Comparison of ENCODE assay signal across 18 cellular contexts in genomic region chr6:130417951-130418350, GRCh38. TPM values are rescaled to one million over a fixed set of nuclear protein-coding genes. Genes with fewer than 3 reads are reported as not detected.
DNase-seq lines count a peak whose midpoint lies in the region; ATAC-seq and TF ChIP-seq lines count a peak whose summit lies in the region.
"Had no signal": no experiment of that assay in that cellular context is flagged by ENCODE, and none has a peak within 500 bp of the region (broad histone marks: within the 10 kb centered on the region; RNA-seq: fewer than 3 reads in every experiment).

No MANE protein-coding gene starts in this region.

- no peaks in the 10 kb centered on the region for H3K9me3 ChIP-seq in mammary epithelial cell (replicated peaks; ENCODE audit: insufficient read depth, low read length)
- H3K9me3 ChIP-seq: heart right ventricle, left ventricle myocardium inferior, spleen had no signal

- no peaks in the 10 kb centered on the region for H3K36me3 ChIP-seq in mammary epithelial cell (ENCODE audit: insufficient read depth, low read length)
- H3K36me3 ChIP-seq: heart right ventricle, left ventricle myocardium inferior, spleen had no signal

- dilution Hi-C loops in mammary epithelial cell (cut with HindIII; ENCODE audit: low sequenced_read_pairs): no loop called here

- H3K9ac ChIP-seq in mammary epithelial cell (ENCODE audit: insufficient read depth, low read length): no peak overlapping the region

- no TSS peak for BruUV-seq in mammary epithelial cell (replicated peaks; lab: Mats Ljungman, UMichigan)

- no peak overlapping the region for H3K4me3 ChIP-seq in AG10803 (ENCODE audit: low read length)
- H3K4me3 ChIP-seq in mammary epithelial cell (replicated peaks in 1 of 3; ENCODE audit: insufficient read depth in 1 of 3, low read depth in 2 of 3, low read length in 3 of 3): no peak overlapping the region
- H3K4me3 ChIP-seq: heart right ventricle, left ventricle myocardium inferior, spleen had no signal

- no peaks in the 10 kb centered on the region for H3K79me2 ChIP-seq in mammary epithelial cell (ENCODE audit: insufficient read depth, low read length)

- ATAC-seq in foreskin keratinocyte: peak; percentile 35
- ATAC-seq in HG03280 (IDR thresholded peaks at IDR 0.05; ENCODE audit: unreplicated experiment): no peak
- ATAC-seq: esophagus mucosa, heart right ventricle had no signal

- TF ChIP-seq CTCF in AG10803 (conservative IDR thresholded peaks at IDR 0.05; ENCODE audit: low read length) (no peak), mammary epithelial cell (conservative IDR thresholded peaks at IDR 0.05 in 1 of 2, IDR thresholded peaks at IDR 0.05 in 1 of 2; ENCODE audit: extremely low read depth in 1 of 2, insufficient read depth in 1 of 2, low read depth in 1 of 2, low read length in 2 of 2) (no peak), foreskin keratinocyte (conservative IDR thresholded peaks at IDR 0.05) (no peak), osteocyte (IDR thresholded peaks at IDR 0.05) (no peak)

- peaks cover 15% of the 10 kb centered on the region for H3K9me3 Mint-ChIP-seq in osteocyte (ENCODE audit: unreplicated experiment)
- H3K9me3 Mint-ChIP-seq: T-helper 2 cell treated with Interferon-gamma antibody and Interleukin-4, amounts not matched to agents 5 μg/mL and 100 μg/mL, for 36 hours had no signal

- H3K27me3 Mint-ChIP-seq in osteocyte (ENCODE audit: unreplicated experiment): no peaks in the 10 kb centered on the region

- H3K27ac Mint-ChIP-seq in osteocyte (ENCODE audit: unreplicated experiment): no peak overlapping the region
- H3K27ac Mint-ChIP-seq: T-helper 2 cell treated with Interferon-gamma antibody and Interleukin-4, amounts not matched to agents 5 μg/mL and 100 μg/mL, for 36 hours had no signal

- in situ Hi-C loops in KBM-7 (cut with MboI; ENCODE audit: low pct_unique_long_range_greater_than_20kb, low sequenced_read_pairs): no loop called here
- in situ Hi-C loops in mammary epithelial cell (cut with MboI; ENCODE audit: low sequenced_read_pairs in 2 of 2): no loop called here

- CTCF ChIA-PET in mammary epithelial cell (lab: Charles Lee; ENCODE audit: low non-redundant PET): no interaction called here

- H3K4me1 Mint-ChIP-seq in osteocyte (ENCODE audit: unreplicated experiment): peaks cover 19% of the 10 kb centered on the region

- H3K27ac ChIP-seq in mammary epithelial cell (ENCODE audit: insufficient read depth, low read depth, low read length) (no peak overlapping the region), foreskin keratinocyte (no peak overlapping the region)
- H3K27ac ChIP-seq: heart right ventricle, left ventricle myocardium inferior, spleen had no signal

- H3K4me3 Mint-ChIP-seq in osteocyte (ENCODE audit: unreplicated experiment): no peak overlapping the region
- H3K4me3 Mint-ChIP-seq: T-helper 2 cell treated with Interferon-gamma antibody and Interleukin-4, amounts not matched to agents 5 μg/mL and 100 μg/mL, for 36 hours had no signal

- H3K4me2 ChIP-seq in mammary epithelial cell (ENCODE audit: insufficient read depth, low read depth, low read length): no peak overlapping the region

- H3K36me3 Mint-ChIP-seq in osteocyte (ENCODE audit: unreplicated experiment): peaks cover 4% of the 10 kb centered on the region

- no peaks in the 10 kb centered on the region for H4K20me1 ChIP-seq in mammary epithelial cell (ENCODE audit: insufficient read depth, low read length)

- H3K27me3 ChIP-seq in mammary epithelial cell (ENCODE audit: insufficient read depth, low read length) (no peaks in the 10 kb centered on the region), foreskin keratinocyte (no peaks in the 10 kb centered on the region)
- H3K27me3 ChIP-seq: heart right ventricle, spleen had no signal

- H3K4me1 ChIP-seq in mammary epithelial cell (ENCODE audit: insufficient read depth, low read length) (peaks cover 12% of the 10 kb centered on the region), foreskin keratinocyte (peaks cover 20% of the 10 kb centered on the region)
- H3K4me1 ChIP-seq: heart right ventricle, left ventricle myocardium inferior, spleen had no signal

- H2AFZ ChIP-seq in mammary epithelial cell (ENCODE audit: low read depth, low read length): no peak overlapping the region

- DNase-seq in AG10803 (ENCODE audit: low read depth): peak; percentile 41
- peak; percentile 17 for DNase-seq in KBM-7
- DNase-seq in mammary epithelial cell: peak; percentile 77
- DNase-seq in foreskin keratinocyte: peak in 1 of 2 donors; percentile 38
- no peak for DNase-seq in osteocyte (ENCODE audit: extremely low spot score, unreplicated experiment)
- DNase-seq in activated CD4-positive, alpha-beta T cell treated with anti-CD3 and anti-CD28 coated beads for 48 hours: no peak
- no peak for DNase-seq in NCI-H2029 treated with DMSO at 0.1 percent for 48 hours (lab: John Stamatoyannopoulos, UW)
- DNase-seq: activated CD4-positive, alpha-beta T cell treated with anti-CD3 and anti-CD28 coated beads, Interleukin-2, amount 50 U/mL, for 4 hours; activated gamma-delta T cell; heart right ventricle; left ventricle myocardium inferior; NCI-H187; NCI-H446; NK-92 treated with Interleukin-12 subunit alpha and Interleukin-12 subunit beta, amount 100 ng/mL, for 24 hours; spleen had no signal

- intact Hi-C loops in mammary epithelial cell (cut with micrococcal nuclease): no loop called here

RNA-seq across cellular contexts. Expression of gene TMEM200A, which starts 52.1 kb away (rescaled TPM):
- total RNA-seq in mammary epithelial cell (10 to 100 TPM in 1 of 2 donors, 1 to 10 TPM in 1; 3.5 to 15.2 TPM), foreskin keratinocyte (51.2 and 134 TPM in 2 replicates), osteocyte (11.2 and 11.5 TPM in 2 replicates)
- polyA plus RNA-seq in mammary epithelial cell (11.6 TPM), foreskin keratinocyte (20.5 and 48.3 TPM in 2 replicates)
- polyA minus RNA-seq in mammary epithelial cell: 12.8 TPM
- total RNA-seq: left ventricle myocardium inferior had no signal

Comparison
In these comparisons a context has a peak if more than half of its experiments do, and no peak if none do; other contexts are left out.
1. DNase-seq: peak in AG10803 (single experiment), KBM-7 (single experiment) and mammary epithelial cell (single experiment); none in osteocyte (single experiment), activated CD4-positive, alpha-beta T cell treated with anti-CD3 and anti-CD28 coated beads for 48 hours (single experiment) and NCI-H2029 treated with DMSO at 0.1 percent for 48 hours (single experiment).